Comparison of ENCODE assay signal across 1 cellular context in genomic region chr1:181655756-181656155, GRCh38.
TF ChIP-seq lines count a peak whose summit lies in the region.

No MANE protein-coding gene starts in this region.

TF ChIP-seq in SK-N-SH treated with all-trans-retinoic acid at 6 μM for 48 hours, 23 proteins besides CTCF, POLR2A, EP300 and RAD21 (continued from another document):
- no peak for TF ChIP-seq PATZ1 (CRISPR knock-in tag; IDR thresholded peaks at IDR 0.05; ENCODE audit: borderline replicate concordance)
- TF ChIP-seq GLIS3 (CRISPR knock-in tag; IDR thresholded peaks at IDR 0.05), result no peak
- TF ChIP-seq RARB (CRISPR knock-in tag; IDR thresholded peaks at IDR 0.05), result no peak
- TF ChIP-seq ZNF8 (CRISPR knock-in tag; IDR thresholded peaks at IDR 0.05), result no peak
- TF ChIP-seq BACH2 (CRISPR knock-in tag; IDR thresholded peaks at IDR 0.05; ENCODE audit: borderline replicate concordance), result no peak
- no peak for TF ChIP-seq CSDC2 (CRISPR knock-in tag; IDR thresholded peaks at IDR 0.05)
- TF ChIP-seq ARNTL (CRISPR knock-in tag; IDR thresholded peaks at IDR 0.05; ENCODE audit: borderline replicate concordance, low read depth), result no peak
- no peak for TF ChIP-seq ZFP30 (CRISPR knock-in tag; IDR thresholded peaks at IDR 0.05)
- no peak for TF ChIP-seq ZC3H10 (CRISPR knock-in tag; IDR thresholded peaks at IDR 0.05)
- TF ChIP-seq ISL1 (CRISPR knock-in tag; IDR thresholded peaks at IDR 0.05), result no peak
- no peak for TF ChIP-seq CREB5 (CRISPR knock-in tag; IDR thresholded peaks at IDR 0.05; ENCODE audit: low read depth)
- TF ChIP-seq ZNF70 (CRISPR knock-in tag; IDR thresholded peaks at IDR 0.05), result no peak
- no peak for TF ChIP-seq PPARA (CRISPR knock-in tag; IDR thresholded peaks at IDR 0.05; ENCODE audit: borderline replicate concordance)
- TF ChIP-seq CSRNP3 (CRISPR knock-in tag; IDR thresholded peaks at IDR 0.05), result no peak
